10 cellular contexts compared by ENCODE assay signal in the genomic region with DNA sequence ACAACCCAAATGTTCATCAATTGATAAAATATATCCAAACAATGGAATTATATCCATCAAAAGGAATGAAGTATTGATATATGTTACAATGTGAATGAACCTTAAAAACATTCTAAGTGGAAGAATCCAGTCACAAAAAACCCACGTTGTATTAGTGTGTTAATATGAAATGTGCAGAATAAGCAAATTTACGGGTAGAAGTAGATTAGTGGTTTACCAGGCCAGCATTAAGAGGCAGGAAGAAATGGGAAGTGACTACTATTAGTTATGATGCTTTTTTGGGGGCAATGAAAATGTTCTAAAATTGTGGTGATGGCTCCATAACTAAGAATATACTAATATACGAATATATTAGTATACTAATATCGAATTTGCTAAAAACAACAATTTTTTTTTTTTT. TPM values are rescaled to one million over a fixed set of nuclear protein-coding genes. Genes with fewer than 3 reads are reported as not detected.
DNase-seq lines count a peak whose midpoint lies in the region; ATAC-seq and TF ChIP-seq lines count a peak whose summit lies in the region.
"Had no signal": no experiment of that assay in that cellular context is flagged by ENCODE, and none has a peak within 500 bp of the region (broad histone marks: within the 10 kb centered on the region; RNA-seq: fewer than 3 reads in every experiment).

No MANE protein-coding gene starts in this region.

- H3K27ac ChIP-seq in VCaP = peak overlapping the region; percentile 89

- peaks cover 11% of the 10 kb centered on the region for H3K9me3 Mint-ChIP-seq in activated naive CD4-positive, alpha-beta T cell treated with anti-CD3 and anti-CD28 coated beads, Interleukin-2, amount 10 ng/mL, durations not matched to agents 7 days and 5 days
- no peaks in the 10 kb centered on the region for H3K9me3 Mint-ChIP-seq in stimulated activated effector memory CD8-positive, alpha-beta T cell treated with anti-CD3 and anti-CD28 coated beads, Interleukin-12 subunit alpha, Interleukin-12 subunit beta, amount 100 ng/mL, for 72 hours

- no peak overlapping the region for H3K27ac Mint-ChIP-seq in activated naive CD4-positive, alpha-beta T cell treated with anti-CD3 and anti-CD28 coated beads, Interleukin-2, amount 10 ng/mL, durations not matched to agents 7 days and 5 days
- H3K27ac Mint-ChIP-seq in stimulated activated effector memory CD8-positive, alpha-beta T cell treated with anti-CD3 and anti-CD28 coated beads, Interleukin-12 subunit alpha, Interleukin-12 subunit beta, amount 100 ng/mL, for 72 hours = no peak overlapping the region

- H3K36me3 Mint-ChIP-seq in activated naive CD4-positive, alpha-beta T cell treated with anti-CD3 and anti-CD28 coated beads, Interleukin-2, amount 10 ng/mL, durations not matched to agents 7 days and 5 days = peaks cover 24% of the 10 kb centered on the region
- H3K36me3 Mint-ChIP-seq in stimulated activated effector memory CD8-positive, alpha-beta T cell treated with anti-CD3 and anti-CD28 coated beads, Interleukin-12 subunit alpha, Interleukin-12 subunit beta, amount 100 ng/mL, for 72 hours = peaks cover 9% of the 10 kb centered on the region

- CTCF ChIA-PET in activated naive CD4-positive, alpha-beta T cell treated with anti-CD3 and anti-CD28 coated beads, Interleukin-2, amount 10 ng/mL, durations not matched to agents 7 days and 5 days (lab: Charles Lee) = no interaction called here

- peaks cover 5% of the 10 kb centered on the region for H3K27me3 Mint-ChIP-seq in activated naive CD4-positive, alpha-beta T cell treated with anti-CD3 and anti-CD28 coated beads, Interleukin-2, amount 10 ng/mL, durations not matched to agents 7 days and 5 days

- peaks cover 33% of the 10 kb centered on the region for H3K4me1 Mint-ChIP-seq in activated naive CD4-positive, alpha-beta T cell treated with anti-CD3 and anti-CD28 coated beads, Interleukin-2, amount 10 ng/mL, durations not matched to agents 7 days and 5 days
- peaks cover 33% of the 10 kb centered on the region for H3K4me1 Mint-ChIP-seq in stimulated activated effector memory CD8-positive, alpha-beta T cell treated with anti-CD3 and anti-CD28 coated beads, Interleukin-12 subunit alpha, Interleukin-12 subunit beta, amount 100 ng/mL, for 72 hours

- no peak for ATAC-seq in stimulated activated effector memory CD8-positive, alpha-beta T cell treated with anti-CD3 and anti-CD28 coated beads, Interleukin-12 subunit alpha, Interleukin-12 subunit beta, amount 100 ng/mL, for 72 hours
- no peak for ATAC-seq in HG02970 (IDR thresholded peaks at IDR 0.05; ENCODE audit: low FRiP score, unreplicated experiment)

- TF ChIP-seq CTCF in VCaP (conservative IDR thresholded peaks at IDR 0.05) (no peak), fibroblast of villous mesenchyme (IDR thresholded peaks at IDR 0.05; ENCODE audit: insufficient read depth, low read depth, low read length) (no peak)

- peak overlapping the region; percentile 68 for H3K4me3 Mint-ChIP-seq in activated naive CD4-positive, alpha-beta T cell treated with anti-CD3 and anti-CD28 coated beads, Interleukin-2, amount 10 ng/mL, durations not matched to agents 7 days and 5 days
- peak overlapping the region; percentile 97 for H3K4me3 Mint-ChIP-seq in stimulated activated effector memory CD8-positive, alpha-beta T cell treated with anti-CD3 and anti-CD28 coated beads, Interleukin-12 subunit alpha, Interleukin-12 subunit beta, amount 100 ng/mL, for 72 hours

- H3K4me3 ChIP-seq in fibroblast of villous mesenchyme (ENCODE audit: low read depth, low read length) = peak overlapping the region; percentile 91

- no peak for DNase-seq in activated naive CD4-positive, alpha-beta T cell treated with anti-CD3 and anti-CD28 coated beads, Interleukin-2, amount 10 ng/mL, durations not matched to agents 7 days and 5 days
- DNase-seq in activated naive CD4-positive, alpha-beta T cell (lab: John Stamatoyannopoulos, UW) = no peak
- no peak for DNase-seq in fibroblast of villous mesenchyme (ENCODE audit: low read depth)
- no peak for DNase-seq in stimulated activated effector memory CD8-positive, alpha-beta T cell treated with anti-CD3 and anti-CD28 coated beads, Interleukin-12 subunit alpha, Interleukin-12 subunit beta, amount 100 ng/mL, for 72 hours (ENCODE audit: low spot score in 2 of 2)
- DNase-seq in anterior cingulate cortex (lab: John Stamatoyannopoulos, UW) = no peak
- DNase-seq in NCI-H187 (lab: John Stamatoyannopoulos, UW) = no peak
- DNase-seq: midbrain, substantia nigra had no signal

RNA-seq across cellular contexts. Expression of a gene that starts 1.5 kb away (rescaled TPM):
- total RNA-seq in fibroblast of villous mesenchyme = 32.2 and 45.8 TPM in 2 replicates

RNA-seq across cellular contexts. Expression of a gene that starts 58.9 kb away (rescaled TPM):
- total RNA-seq in fibroblast of villous mesenchyme = 20.6 and 20.7 TPM in 2 replicates
